15 cellular contexts compared by ENCODE assay signal in the genomic region with DNA sequence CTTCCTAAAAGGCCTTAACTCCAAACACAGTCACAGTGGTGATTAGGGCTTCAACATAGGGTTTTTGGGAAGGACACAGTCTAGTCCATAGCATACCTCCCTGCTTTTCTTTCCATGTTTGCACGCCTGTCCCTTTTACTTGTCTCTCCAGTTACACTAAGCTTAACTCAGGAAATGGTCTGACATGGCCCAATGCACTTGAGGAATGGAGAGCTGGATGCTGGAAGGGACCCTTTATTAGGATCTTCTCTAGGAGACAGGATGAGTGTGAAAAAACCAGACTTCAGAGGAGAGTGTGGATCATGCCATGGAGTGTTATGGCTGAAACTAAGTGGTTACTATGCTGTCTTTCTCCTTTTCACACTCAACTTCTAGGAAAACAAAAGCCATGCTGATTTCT. TPM values are rescaled to one million over a fixed set of nuclear protein-coding genes. Genes with fewer than 3 reads are reported as not detected.
A peak's percentile ranks its signal among the peaks of the same experiment; 100 is the strongest.
DNase-seq lines count a peak whose midpoint lies in the region; ATAC-seq and TF ChIP-seq lines count a peak whose summit lies in the region.
"Had no signal": no experiment of that assay in that cellular context is flagged by ENCODE, and none has a peak within 500 bp of the region (broad histone marks: within the 10 kb centered on the region; RNA-seq: fewer than 3 reads in every experiment).

No MANE protein-coding gene starts in this region.

- POLR2A ChIA-PET in SK-N-SH (lab: Yijun Ruan, JAX) = no interaction called here

- no peak overlapping the region for H3K4me2 ChIP-seq in mesenchymal stem cell (ENCODE audit: low read length, poor library complexity, severe bottlenecking)
- H3K4me2 ChIP-seq in SK-N-SH = no peak overlapping the region
- H3K4me2 ChIP-seq: GM23338 had no signal

- H3K9me2 ChIP-seq in SK-N-SH = no peaks in the 10 kb centered on the region

- no peak overlapping the region for H2BK120ac ChIP-seq in mesenchymal stem cell (ENCODE audit: low read depth, low read length)

- H2BK12ac ChIP-seq in mesenchymal stem cell (ENCODE audit: low read length in 2 of 2) = no peak overlapping the region

- no peak overlapping the region for H4K91ac ChIP-seq in mesenchymal stem cell (ENCODE audit: low read length)

- DNase-seq in DMS53 (lab: John Stamatoyannopoulos, UW) (peak; percentile 18), DMS53 treated with DMSO at 0.1 percent for 48 hours (lab: John Stamatoyannopoulos, UW; ENCODE audit: unreplicated experiment) (no peak), adipocyte (ENCODE audit: low read depth) (peak; percentile 30), mesenchymal stem cell (no peak), NCI-H524 treated with DMSO at 0.1 percent for 48 hours (lab: John Stamatoyannopoulos, UW) (no peak), NCI-H510A (lab: John Stamatoyannopoulos, UW) (no peak), SK-N-SH (no peak)
- DNase-seq: CD4-positive, CD25-positive, alpha-beta regulatory T cell; H7 had no signal

- H2AK5ac ChIP-seq in mesenchymal stem cell (ENCODE audit: low read length, severe bottlenecking) = no peak overlapping the region

- no peaks in the 10 kb centered on the region for H3K79me2 ChIP-seq in SK-N-SH (ENCODE audit: insufficient read depth)

- H3K23ac ChIP-seq in mesenchymal stem cell (ENCODE audit: low read length in 2 of 2) = no peak overlapping the region

- peak overlapping the region; percentile 88 for H2BK5ac ChIP-seq in mesenchymal stem cell (ENCODE audit: low read depth, low read length, poor library complexity, severe bottlenecking)

- H2AFZ ChIP-seq in mesenchymal stem cell (ENCODE audit: low read depth, low read length) = no peak overlapping the region
- no peak overlapping the region for H2AFZ ChIP-seq in SK-N-SH (ENCODE audit: low read depth)
- H2AFZ ChIP-seq: GM23338 had no signal

- no peaks in the 10 kb centered on the region for H3F3A ChIP-seq in SK-N-SH (replicated peaks; ENCODE audit: insufficient read depth)

- no peaks in the 10 kb centered on the region for H4K20me1 ChIP-seq in SK-N-SH (ENCODE audit: insufficient read depth)
- H4K20me1 ChIP-seq: BLaER1 treated with 17β-estradiol and CSF1 and Interleukin-3, amounts not matched to agents 10 nM and 100 nM had no signal

- H3K27me3 ChIP-seq in adipocyte (replicated peaks; ENCODE audit: control insufficient read depth, insufficient read depth, low read length) (peaks cover under 1% of the 10 kb centered on the region), mesenchymal stem cell (ENCODE audit: control insufficient read depth in 1 of 2, insufficient read depth in 1 of 2, low read length in 2 of 2) (peaks cover 0 to 33% of the 10 kb centered on the region in 2 experiments), SK-N-SH (ENCODE audit: insufficient read depth) (no peaks in the 10 kb centered on the region; the same call in 1 of the 2 replicates)
- H3K27me3 ChIP-seq: BLaER1 treated with 17β-estradiol and CSF1 and Interleukin-3, amounts not matched to agents 10 nM and 100 nM had no signal

- no peaks in the 10 kb centered on the region for H3K9me3 ChIP-seq in adipocyte (ENCODE audit: control insufficient read depth, low read length)
- H3K9me3 ChIP-seq in mesenchymal stem cell (ENCODE audit: control insufficient read depth, low read length) = no peaks in the 10 kb centered on the region
- H3K9me3 ChIP-seq in SK-N-SH = no peaks in the 10 kb centered on the region
- H3K9me3 ChIP-seq: BLaER1 treated with 17β-estradiol and CSF1 and Interleukin-3, amounts not matched to agents 10 nM and 100 nM had no signal

- no CpG with 5 or more reads among the region's 1 CpG for WGBS in mesenchymal stem cell
- WGBS in SK-N-SH (ENCODE audit: low lambda C conversion rate) = 52% methylated on average over 1 of the region's 1 CpG

- H3K36me3 ChIP-seq in adipocyte (ENCODE audit: control insufficient read depth, insufficient read depth, low read length, severe bottlenecking) = no peaks in the 10 kb centered on the region
- H3K36me3 ChIP-seq in mesenchymal stem cell (ENCODE audit: control insufficient read depth in 1 of 2, insufficient read depth in 2 of 2, low read depth in 1 of 2, low read length in 2 of 2) = no peaks in the 10 kb centered on the region
- H3K36me3 ChIP-seq in SK-N-SH (replicated peaks in 1 of 2; ENCODE audit: control insufficient read depth in 1 of 2, insufficient read depth in 2 of 2, low read length in 1 of 2) = no peaks in the 10 kb centered on the region
- H3K36me3 ChIP-seq: BLaER1 treated with 17β-estradiol and CSF1 and Interleukin-3, amounts not matched to agents 10 nM and 100 nM had no signal

- no peak for TF ChIP-seq EP300 in SK-N-SH (IDR thresholded peaks at IDR 0.05; ENCODE audit: borderline replicate concordance in 1 of 2, low read depth in 1 of 2, low read length in 1 of 2)

- no peak overlapping the region for H3K4ac ChIP-seq in mesenchymal stem cell (ENCODE audit: low read depth in 1 of 2, low read length in 2 of 2)

- H3K9ac ChIP-seq in adipocyte (ENCODE audit: low read length) = no peak overlapping the region
- no peak overlapping the region for H3K9ac ChIP-seq in mesenchymal stem cell (ENCODE audit: low read length)
- H3K9ac ChIP-seq in SK-N-SH = no peak overlapping the region
- H3K9ac ChIP-seq: BLaER1 treated with 17β-estradiol and CSF1 and Interleukin-3, amounts not matched to agents 10 nM and 100 nM had no signal

- ATAC-seq in GM19455 (IDR thresholded peaks at IDR 0.05; ENCODE audit: unreplicated experiment) = no peak
- ATAC-seq: GM12878, GM23338, K562 had no signal

- H3K79me1 ChIP-seq in mesenchymal stem cell (replicated peaks; ENCODE audit: low read length, poor library complexity, severe bottlenecking) = no peaks in the 10 kb centered on the region

- TF ChIP-seq CTCF in SK-N-SH (IDR thresholded peaks at IDR 0.05) = no peak

- H3K4me1 ChIP-seq in adipocyte (ENCODE audit: control insufficient read depth, insufficient read depth, low read length) (peaks cover 5% of the 10 kb centered on the region), mesenchymal stem cell (ENCODE audit: control insufficient read depth, insufficient read depth, low read depth, low read length) (peaks cover 6% of the 10 kb centered on the region), SK-N-SH (ENCODE audit: control insufficient read depth in 1 of 2, insufficient read depth in 2 of 2, low read depth in 1 of 2, low read length in 1 of 2) (no peaks in the 10 kb centered on the region; a peak in 1 of 4 replicates)

- no peak overlapping the region for H2BK15ac ChIP-seq in mesenchymal stem cell (ENCODE audit: low read depth, poor library complexity, severe bottlenecking)

- no peak overlapping the region for H3K14ac ChIP-seq in mesenchymal stem cell (ENCODE audit: low read length in 2 of 2)

- H4K8ac ChIP-seq in mesenchymal stem cell (ENCODE audit: low read length) = no peak overlapping the region

- peak overlapping the region; percentile 79 for H3K27ac ChIP-seq in mesenchymal stem cell (ENCODE audit: low read length, poor library complexity, severe bottlenecking)
- H3K27ac ChIP-seq in SK-N-SH (ENCODE audit: low read depth in 2 of 2, low read length in 1 of 2) = no peak overlapping the region
- H3K27ac ChIP-seq: 22Rv1; BLaER1 treated with 17β-estradiol and CSF1 and Interleukin-3, amounts not matched to agents 10 nM and 100 nM had no signal

- CTCF ChIA-PET in SK-N-SH (lab: Yijun Ruan, JAX) = interaction anchor here (0.6 to 2.2 kb wide), 2 partner anchors 27 to 47 kb away, joined by 3 to 6 read pairs; no protein-coding TSS in a partner anchor

- H3K18ac ChIP-seq in mesenchymal stem cell (ENCODE audit: low read depth in 1 of 2, low read length in 2 of 2) = no peak overlapping the region

- TF ChIP-seq RAD21 in SK-N-SH (IDR thresholded peaks at IDR 0.05; ENCODE audit: low read length) = no peak

- no peak overlapping the region for H3K4me3 ChIP-seq in adipocyte (ENCODE audit: low read length)
- H3K4me3 ChIP-seq in mesenchymal stem cell (ENCODE audit: insufficient read depth in 1 of 2, low read depth in 1 of 2, low read length in 2 of 2) = no peak overlapping the region
- no peak overlapping the region for H3K4me3 ChIP-seq in SK-N-SH (ENCODE audit: low read depth in 2 of 2, low read length in 1 of 2)
- H3K4me3 ChIP-seq: BLaER1 treated with 17β-estradiol and CSF1 and Interleukin-3, amounts not matched to agents 10 nM and 100 nM; GM12878; GM23338; K562 had no signal

TF ChIP-seq in SK-N-SH, 30 proteins besides CTCF, POLR2A, EP300 and RAD21 (continues in another document):
- TF ChIP-seq FOSL2 (IDR thresholded peaks at IDR 0.05; ENCODE audit: borderline replicate concordance, low read depth) = no peak
- no peak for TF ChIP-seq TAF1 (IDR thresholded peaks at IDR 0.05; ENCODE audit: borderline replicate concordance, low read depth, low read length)
- TF ChIP-seq ELF1 (IDR thresholded peaks at IDR 0.05) = no peak
- TF ChIP-seq, protein P1, sequence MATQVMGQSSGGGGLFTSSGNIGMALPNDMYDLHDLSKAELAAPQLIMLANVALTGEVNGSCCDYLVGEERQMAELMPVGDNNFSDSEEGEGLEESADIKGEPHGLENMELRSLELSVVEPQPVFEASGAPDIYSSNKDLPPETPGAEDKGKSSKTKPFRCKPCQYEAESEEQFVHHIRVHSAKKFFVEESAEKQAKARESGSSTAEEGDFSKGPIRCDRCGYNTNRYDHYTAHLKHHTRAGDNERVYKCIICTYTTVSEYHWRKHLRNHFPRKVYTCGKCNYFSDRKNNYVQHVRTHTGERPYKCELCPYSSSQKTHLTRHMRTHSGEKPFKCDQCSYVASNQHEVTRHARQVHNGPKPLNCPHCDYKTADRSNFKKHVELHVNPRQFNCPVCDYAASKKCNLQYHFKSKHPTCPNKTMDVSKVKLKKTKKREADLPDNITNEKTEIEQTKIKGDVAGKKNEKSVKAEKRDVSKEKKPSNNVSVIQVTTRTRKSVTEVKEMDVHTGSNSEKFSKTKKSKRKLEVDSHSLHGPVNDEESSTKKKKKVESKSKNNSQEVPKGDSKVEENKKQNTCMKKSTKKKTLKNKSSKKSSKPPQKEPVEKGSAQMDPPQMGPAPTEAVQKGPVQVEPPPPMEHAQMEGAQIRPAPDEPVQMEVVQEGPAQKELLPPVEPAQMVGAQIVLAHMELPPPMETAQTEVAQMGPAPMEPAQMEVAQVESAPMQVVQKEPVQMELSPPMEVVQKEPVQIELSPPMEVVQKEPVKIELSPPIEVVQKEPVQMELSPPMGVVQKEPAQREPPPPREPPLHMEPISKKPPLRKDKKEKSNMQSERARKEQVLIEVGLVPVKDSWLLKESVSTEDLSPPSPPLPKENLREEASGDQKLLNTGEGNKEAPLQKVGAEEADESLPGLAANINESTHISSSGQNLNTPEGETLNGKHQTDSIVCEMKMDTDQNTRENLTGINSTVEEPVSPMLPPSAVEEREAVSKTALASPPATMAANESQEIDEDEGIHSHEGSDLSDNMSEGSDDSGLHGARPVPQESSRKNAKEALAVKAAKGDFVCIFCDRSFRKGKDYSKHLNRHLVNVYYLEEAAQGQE (IDR thresholded peaks at IDR 0.05; ENCODE audit: low read depth, low read length) = no peak
- no peak for TF ChIP-seq RCOR1 (IDR thresholded peaks at IDR 0.05; ENCODE audit: low read length)
- TF ChIP-seq TCF12 (IDR thresholded peaks at IDR 0.05) = no peak

RNA-seq across cellular contexts. Expression of a gene that starts 35.9 kb away (rescaled TPM):
- polyA plus RNA-seq in mesenchymal stem cell (2013, experiment 1 of 2) = 48.1 TPM
- polyA plus RNA-seq in mesenchymal stem cell (2013, experiment 2 of 2) = 51.9 TPM
- polyA plus RNA-seq in SK-N-SH (2012; rRNA removed) = 26.5 and 32.1 TPM in 2 replicates
- polyA plus RNA-seq in SK-N-SH (2012; cell fraction: cytosol; rRNA removed) = 33.4 and 43.3 TPM in 2 replicates
- polyA plus RNA-seq in SK-N-SH (2012; cell fraction: nucleus; rRNA removed) = 10.8 and 15.8 TPM in 2 replicates

Comparison
In these comparisons a context has a peak if more than half of its experiments do, and no peak if none do; other contexts are left out.
1. DNase-seq: peak in DMS53 (single experiment) and adipocyte (single experiment); none in DMS53 treated with DMSO at 0.1 percent for 48 hours (single experiment), mesenchymal stem cell (single experiment), NCI-H524 treated with DMSO at 0.1 percent for 48 hours (single experiment), NCI-H510A (single experiment) and SK-N-SH (single experiment).